ENCODE assay signal across 8 cellular contexts in genomic region chr11:111938687-111939160, GRCh38. TPM values are rescaled to one million over a fixed set of nuclear protein-coding genes. Genes with fewer than 3 reads are reported as not detected.
DNase-seq lines count a peak whose midpoint lies in the region; ATAC-seq and TF ChIP-seq lines count a peak whose summit lies in the region.

No MANE protein-coding gene starts in this region.

- peak overlapping the region; percentile 62 to 89 (median 78) for H3K27ac Mint-ChIP-seq in CD8-positive, alpha-beta memory T cell
- H3K27ac Mint-ChIP-seq in nephron, result peak overlapping the region; percentile 87 to 93 (median 87)

- DNase-seq in CD8-positive, alpha-beta memory T cell, result peak in 3 of 5 donors; percentile 9 to 56 (median 15)
- peak; percentile 47 for DNase-seq in GM19240 (ENCODE audit: insufficient read length, low spot score)
- peak; percentile 30 for DNase-seq in SW480 (ENCODE audit: low spot score)
- no peak for DNase-seq in coronary artery (ENCODE audit: low spot score)
- no peak for DNase-seq in mesenteric fat pad (ENCODE audit: low spot score)
- no peak for DNase-seq in NCI-H524 treated with DMSO at 0.1 percent for 48 hours (lab: John Stamatoyannopoulos, UW)

- H3K36me3 Mint-ChIP-seq in CD8-positive, alpha-beta memory T cell, result no peaks in the 10 kb centered on the region
- no peaks in the 10 kb centered on the region for H3K36me3 Mint-ChIP-seq in nephron (ENCODE audit: low read depth)

- TF ChIP-seq CTCF in coronary artery (IDR thresholded peaks at IDR 0.05) (no peak), nephron (IDR thresholded peaks at IDR 0.05; ENCODE audit: unreplicated experiment in 3 of 3) (no peak)

- POLR2A ChIA-PET in CD8-positive, alpha-beta memory T cell (lab: Charles Lee), result interaction anchor here (0.6 to 2.8 kb wide), 2 partner anchors 12 to 336 kb away, joined by 4 to 14 read pairs; no protein-coding TSS in a partner anchor

- peak overlapping the region; percentile 62 to 91 (median 82) for H3K4me3 Mint-ChIP-seq in CD8-positive, alpha-beta memory T cell
- peak overlapping the region; percentile 80 to 91 (median 82) for H3K4me3 Mint-ChIP-seq in nephron

- H3K27me3 Mint-ChIP-seq in CD8-positive, alpha-beta memory T cell, result peaks cover 0 to 2% of the 10 kb centered on the region in 2 donors
- no peaks in the 10 kb centered on the region for H3K27me3 Mint-ChIP-seq in nephron (ENCODE audit: low read depth)

- peaks cover 24 to 34% (median 34%) of the 10 kb centered on the region in 3 donors for H3K4me1 Mint-ChIP-seq in CD8-positive, alpha-beta memory T cell
- H3K4me1 Mint-ChIP-seq in nephron, result peaks cover 48% of the 10 kb centered on the region

- no peaks in the 10 kb centered on the region for H3K9me3 Mint-ChIP-seq in CD8-positive, alpha-beta memory T cell
- no peaks in the 10 kb centered on the region for H3K9me3 Mint-ChIP-seq in nephron

- no peaks in the 10 kb centered on the region for H3K9me3 ChIP-seq in CD8-positive, alpha-beta memory T cell (ENCODE audit: low read length)

- peak overlapping the region; percentile 68 for H3K4me3 ChIP-seq in CD8-positive, alpha-beta memory T cell (ENCODE audit: low read length)
- H3K4me3 ChIP-seq in coronary artery, result peak overlapping the region; percentile 85

- CTCF ChIA-PET in CD8-positive, alpha-beta memory T cell (lab: Charles Lee), result interaction anchor here (1.5 kb wide), 1 partner anchor 33 kb away, joined by 4 read pairs; no protein-coding TSS in a partner anchor

- H3K4me1 ChIP-seq in CD8-positive, alpha-beta memory T cell (ENCODE audit: insufficient read depth, low read length), result peaks cover 30% of the 10 kb centered on the region

- H3K36me3 ChIP-seq in CD8-positive, alpha-beta memory T cell (ENCODE audit: insufficient read depth, low read length), result no peaks in the 10 kb centered on the region

- H3K27ac ChIP-seq in CD8-positive, alpha-beta memory T cell (ENCODE audit: low read depth, low read length), result peak overlapping the region; percentile 36
- H3K27ac ChIP-seq in coronary artery, result peak overlapping the region; percentile 75 to 80

- peak; percentile 93 for ATAC-seq in HG03175 (IDR thresholded peaks at IDR 0.05; ENCODE audit: unreplicated experiment)

- no peaks in the 10 kb centered on the region for H3K27me3 ChIP-seq in CD8-positive, alpha-beta memory T cell (ENCODE audit: insufficient read depth, low read length, poor library complexity, severe bottlenecking)

RNA-seq across cellular contexts. Expression of gene DIXDC1, which starts 1.6 kb away (rescaled TPM):
- 10 to 100 TPM; 11.3 to 12.7 TPM for total RNA-seq in CD8-positive, alpha-beta memory T cell
- 2.4 TPM for polyA plus RNA-seq in CD8-positive, alpha-beta memory T cell
- total RNA-seq in mesenteric fat pad, result 48.8 TPM

RNA-seq across cellular contexts. Expression of gene C11orf52, which starts 20.0 kb away (rescaled TPM):
- total RNA-seq in CD8-positive, alpha-beta memory T cell, result not detected
- polyA plus RNA-seq in CD8-positive, alpha-beta memory T cell, result not detected
- 3.1 TPM for total RNA-seq in mesenteric fat pad

RNA-seq across cellular contexts. Expression of gene HSPB2, which starts 26.2 kb away (rescaled TPM):
- total RNA-seq in CD8-positive, alpha-beta memory T cell, result not detected
- not detected for polyA plus RNA-seq in CD8-positive, alpha-beta memory T cell
- 17.1 TPM for total RNA-seq in mesenteric fat pad

RNA-seq across cellular contexts. Expression of gene CRYAB, which starts 27.2 kb away (rescaled TPM):
- not detected for total RNA-seq in CD8-positive, alpha-beta memory T cell
- not detected for polyA plus RNA-seq in CD8-positive, alpha-beta memory T cell
- 2,279 TPM for total RNA-seq in mesenteric fat pad

RNA-seq across cellular contexts. Expression of gene CFAP68, which starts 59.4 kb away (rescaled TPM):
- total RNA-seq in CD8-positive, alpha-beta memory T cell, result 10 to 100 TPM; 36.7 to 44.3 TPM
- 24.7 TPM for polyA plus RNA-seq in CD8-positive, alpha-beta memory T cell
- 11.9 TPM for total RNA-seq in mesenteric fat pad

Comparison
In these comparisons a context has a peak if more than half of its experiments do, and no peak if none do; other contexts are left out.
1. DNase-seq: peak in CD8-positive, alpha-beta memory T cell (3 of 5), GM19240 (single experiment) and SW480 (single experiment); none in coronary artery (single experiment), mesenteric fat pad (single experiment) and NCI-H524 treated with DMSO at 0.1 percent for 48 hours (single experiment).
2. RNA of gene HSPB2, which starts 26.2 kb away (total RNA-seq): 17.1 TPM in mesenteric fat pad (single experiment); not detected in CD8-positive, alpha-beta memory T cell; every median in the first group is over 10 times any median in the second.